Comparison of ENCODE assay signal across 14 cellular contexts in genomic region chr12:68915055-68915454, GRCh38. TPM values are rescaled to one million over a fixed set of nuclear protein-coding genes. Genes with fewer than 3 reads are reported as not detected.
A peak's percentile ranks its signal among the peaks of the same experiment; 100 is the strongest.
DNase-seq lines count a peak whose midpoint lies in the region; ATAC-seq and TF ChIP-seq lines count a peak whose summit lies in the region.
"Had no signal": no experiment of that assay in that cellular context is flagged by ENCODE, and none has a peak within 500 bp of the region (broad histone marks: within the 10 kb centered on the region; RNA-seq: fewer than 3 reads in every experiment).

No MANE protein-coding gene starts in this region.

- H3K27me3 Mint-ChIP-seq in activated T-helper 2 cell treated with anti-CD3 and anti-CD28 coated beads, Interferon-gamma antibody, Interleukin-2, Interleukin-4, amounts not matched to agents 10 μg/mL and 5 μg/mL and 100 μg/mL, durations not matched to agents 14 hours and 24 hours and 36 hours (ENCODE audit: low read depth) = no peaks in the 10 kb centered on the region
- H3K27me3 Mint-ChIP-seq: B cell had no signal

- H3K4me1 ChIP-seq in left ventricle myocardium inferior (no peaks in the 10 kb centered on the region), vagina (peaks cover 5% of the 10 kb centered on the region), tibial nerve (peaks cover 0 to 16% (median 0%) of the 10 kb centered on the region in 4 donors)
- H3K4me1 ChIP-seq: sigmoid colon had no signal

- H3K4me3 Mint-ChIP-seq in activated T-helper 2 cell treated with anti-CD3 and anti-CD28 coated beads, Interferon-gamma antibody, Interleukin-2, Interleukin-4, amounts not matched to agents 10 μg/mL and 5 μg/mL and 100 μg/mL, durations not matched to agents 14 hours and 24 hours and 36 hours (ENCODE audit: low read depth) = no peak overlapping the region
- H3K4me3 Mint-ChIP-seq: B cell had no signal

- no peak for TF ChIP-seq EP300 in tibial nerve (IDR thresholded peaks at IDR 0.05)

- H3K9me3 Mint-ChIP-seq in activated T-helper 2 cell treated with anti-CD3 and anti-CD28 coated beads, Interferon-gamma antibody, Interleukin-2, Interleukin-4, amounts not matched to agents 10 μg/mL and 5 μg/mL and 100 μg/mL, durations not matched to agents 14 hours and 24 hours and 36 hours = peaks cover 4% of the 10 kb centered on the region

- H3K4me3 ChIP-seq in left ventricle myocardium inferior (no peak overlapping the region), vagina (no peak overlapping the region), tibial nerve (no peak overlapping the region)
- H3K4me3 ChIP-seq: coronary artery, hepatocyte, sigmoid colon had no signal

- no peak for ATAC-seq in left ventricle myocardium superior
- no peak for ATAC-seq in GM19467 (IDR thresholded peaks at IDR 0.05; ENCODE audit: unreplicated experiment)
- no peak for ATAC-seq in GM19324 (IDR thresholded peaks at IDR 0.05; ENCODE audit: low FRiP score, unreplicated experiment)

- H3K9me3 ChIP-seq in left ventricle myocardium inferior (replicated peaks) (no peaks in the 10 kb centered on the region), vagina (no peaks in the 10 kb centered on the region), tibial nerve (no peaks in the 10 kb centered on the region)
- H3K9me3 ChIP-seq: sigmoid colon had no signal

- no peak for TF ChIP-seq POLR2A in vagina (IDR thresholded peaks at IDR 0.05)
- no peak for TF ChIP-seq POLR2A in tibial nerve (IDR thresholded peaks at IDR 0.05)

- no peak for TF ChIP-seq CTCF in left ventricle myocardium inferior (IDR thresholded peaks at IDR 0.05; ENCODE audit: borderline replicate concordance)
- no peak for TF ChIP-seq CTCF in vagina (IDR thresholded peaks at IDR 0.05)
- no peak for TF ChIP-seq CTCF in tibial nerve (IDR thresholded peaks at IDR 0.05)

- intact Hi-C loops in left ventricle myocardium inferior (cut with micrococcal nuclease) (no loop called here), left ventricle myocardium superior (cut with micrococcal nuclease) (no loop called here), vagina (cut with DNase I) (loop anchor here (5.0 kb wide), 1 partner anchor 1503 kb away; no protein-coding TSS in a partner anchor)
- intact Hi-C loops in activated T-helper 2 cell treated with anti-CD3 and anti-CD28 coated beads, Interferon-gamma antibody, Interleukin-2, Interleukin-4, amounts not matched to agents 10 μg/mL and 5 μg/mL and 100 μg/mL, durations not matched to agents 14 hours and 24 hours and 36 hours (cut with micrococcal nuclease) = loop anchor here (1.0 to 10.0 kb wide), 2 partner anchors 27 to 300 kb away; partner anchors contain the start of gene RAP1B

- H3K36me3 ChIP-seq in left ventricle myocardium inferior (no peaks in the 10 kb centered on the region), vagina (no peaks in the 10 kb centered on the region), tibial nerve (no peaks in the 10 kb centered on the region)
- H3K36me3 ChIP-seq: sigmoid colon had no signal

- 51 to 55% methylated on average over 3 of the region's 3 CpGs for WGBS in tibial nerve, 2 donors

- DNase-seq in left ventricle myocardium inferior (no peak), left ventricle myocardium superior (no peak), hepatic stellate cell (ENCODE audit: low spot score) (peak; percentile 20), vagina (ENCODE audit: extremely low spot score in 2 of 2) (no peak), tibial nerve (ENCODE audit: low spot score in 2 of 2) (no peak)
- no peak for DNase-seq in activated T-helper 2 cell treated with anti-CD3 and anti-CD28 coated beads, Interferon-gamma antibody, Interleukin-2, Interleukin-4, amounts not matched to agents 10 μg/mL and 5 μg/mL and 100 μg/mL, durations not matched to agents 14 hours and 24 hours and 36 hours (ENCODE audit: low spot score)
- DNase-seq: NCI-H510A, Right ventricle myocardium superior, sigmoid colon had no signal

- H3K27ac Mint-ChIP-seq in activated T-helper 2 cell treated with anti-CD3 and anti-CD28 coated beads, Interferon-gamma antibody, Interleukin-2, Interleukin-4, amounts not matched to agents 10 μg/mL and 5 μg/mL and 100 μg/mL, durations not matched to agents 14 hours and 24 hours and 36 hours = peak overlapping the region; percentile 79
- H3K27ac Mint-ChIP-seq: B cell had no signal

- H3K27me3 ChIP-seq in left ventricle myocardium inferior (ENCODE audit: low read depth) = no peaks in the 10 kb centered on the region
- no peaks in the 10 kb centered on the region for H3K27me3 ChIP-seq in vagina
- H3K27me3 ChIP-seq in tibial nerve = no peaks in the 10 kb centered on the region
- H3K27me3 ChIP-seq: hepatocyte, sigmoid colon had no signal

- H3K4me1 Mint-ChIP-seq in activated T-helper 2 cell treated with anti-CD3 and anti-CD28 coated beads, Interferon-gamma antibody, Interleukin-2, Interleukin-4, amounts not matched to agents 10 μg/mL and 5 μg/mL and 100 μg/mL, durations not matched to agents 14 hours and 24 hours and 36 hours (ENCODE audit: low read depth) = peaks cover 36% of the 10 kb centered on the region

- peaks cover 9% of the 10 kb centered on the region for H3K36me3 Mint-ChIP-seq in activated T-helper 2 cell treated with anti-CD3 and anti-CD28 coated beads, Interferon-gamma antibody, Interleukin-2, Interleukin-4, amounts not matched to agents 10 μg/mL and 5 μg/mL and 100 μg/mL, durations not matched to agents 14 hours and 24 hours and 36 hours (ENCODE audit: low read depth)

- H3K27ac ChIP-seq in left ventricle myocardium inferior (replicated peaks) (peak overlapping the region; percentile 44), vagina (peak overlapping the region; percentile 45), tibial nerve (peak overlapping the region in 2 of 4 donors; percentile 4 to 25)
- H3K27ac ChIP-seq: hepatocyte had no signal

RNA-seq across cellular contexts. Expression of gene CPM, which starts 17.9 kb away (rescaled TPM):
- total RNA-seq in left ventricle myocardium inferior (6.3 TPM), left ventricle myocardium superior (6.6 TPM), vagina (35.4 TPM), tibial nerve (100 to 1,000 TPM in 1 of 4 donors, 10 to 100 TPM in 3; 54.0 to 117 (median 75.2) TPM)
- total RNA-seq in activated T-helper 2 cell treated with anti-CD3 and anti-CD28 coated beads, Interferon-gamma antibody, Interleukin-2, Interleukin-4, amounts not matched to agents 10 μg/mL and 5 μg/mL and 100 μg/mL, durations not matched to agents 14 hours and 24 hours and 36 hours = 48.1 and 49.7 TPM in 2 replicates

Comparison
In these comparisons a context has a peak if more than half of its experiments do, and no peak if none do; other contexts are left out.
1. intact Hi-C loops: an anchor here in activated T-helper 2 cell treated with anti-CD3 and anti-CD28 coated beads, Interferon-gamma antibody, Interleukin-2, Interleukin-4, amounts not matched to agents 10 μg/mL and 5 μg/mL and 100 μg/mL, durations not matched to agents 14 hours and 24 hours and 36 hours (1.0 to 10.0 kb wide) and vagina (5.0 kb wide); none called in left ventricle myocardium inferior and left ventricle myocardium superior.